In genomic region chr16:4505356-4506153, GRCh38 we compare ENCODE assay signal across 8 cellular contexts. TPM values are rescaled to one million over a fixed set of nuclear protein-coding genes. Genes with fewer than 3 reads are reported as not detected.
DNase-seq lines count a peak whose midpoint lies in the region; ATAC-seq and TF ChIP-seq lines count a peak whose summit lies in the region.

No MANE protein-coding gene starts in this region.

- H3F3A ChIP-seq in PC-9 (ENCODE audit: insufficient read depth, low read depth), result peaks cover 10% of the 10 kb centered on the region

- H3K36me3 Mint-ChIP-seq in IgD-negative memory B cell, result no peaks in the 10 kb centered on the region
- peaks cover 24% of the 10 kb centered on the region for H3K36me3 Mint-ChIP-seq in stimulated activated naive CD8-positive, alpha-beta T cell treated with anti-CD3 and anti-CD28 coated beads, Interleukin-15, Interleukin-2, amounts not matched to agents 100 ng/mL and 50 ng/mL, for 24 hours (ENCODE audit: low read depth)

- H3K4me3 ChIP-seq in liver (ENCODE audit: low read depth in 1 of 3, low read length in 3 of 3) (no peak overlapping the region), PC-9 (no peak overlapping the region)

- H4K20me1 ChIP-seq in PC-9 (ENCODE audit: insufficient read depth), result no peaks in the 10 kb centered on the region

- no TSS peak for BruUV-seq in PC-9 (replicated peaks; lab: Mats Ljungman, UMichigan)

- H3K9me3 ChIP-seq in liver (ENCODE audit: control insufficient read depth in 4 of 4, low read length in 3 of 4), result no peaks in the 10 kb centered on the region
- no peaks in the 10 kb centered on the region for H3K9me3 ChIP-seq in PC-9 (ENCODE audit: insufficient read depth, low read depth)

- no peak overlapping the region for H3K9ac ChIP-seq in liver (ENCODE audit: low read depth in 1 of 2, low read length in 2 of 2)

- peaks cover 30 to 35% (median 35%) of the 10 kb centered on the region in 3 donors for H3K4me1 Mint-ChIP-seq in IgD-negative memory B cell
- H3K4me1 Mint-ChIP-seq in stimulated activated naive CD8-positive, alpha-beta T cell treated with anti-CD3 and anti-CD28 coated beads, Interleukin-15, Interleukin-2, amounts not matched to agents 100 ng/mL and 50 ng/mL, for 24 hours (ENCODE audit: low read depth), result peaks cover 57% of the 10 kb centered on the region

- peaks cover 10% of the 10 kb centered on the region for H3K79me2 ChIP-seq in PC-9 (ENCODE audit: low read depth)

- TF ChIP-seq CTCF in liver (IDR thresholded peaks at IDR 0.05; ENCODE audit: low read depth, low read length, missing input control), result no peak
- no peak for TF ChIP-seq CTCF in PC-9 (conservative IDR thresholded peaks at IDR 0.05)

- intact Hi-C loops in PC-9 (cut with micrococcal nuclease; ENCODE audit: unreplicated experiment), result loop anchor here (1.0 to 10.0 kb wide), 2 partner anchors 80 to 589 kb away; partner anchors contain the start of gene EEF2KMT

- no peak for TF ChIP-seq RAD21 in liver (IDR thresholded peaks at IDR 0.05)

- DNase-seq in activated CD8-positive, alpha-beta memory T cell treated with anti-CD3 and anti-CD28 coated beads for 48 hours (ENCODE audit: low read depth in 2 of 3, low spot score in 2 of 3), result peak in 2 of 3 experiments; percentile 40 to 45
- DNase-seq in PC-9 (no peak), NCI-H774 (lab: John Stamatoyannopoulos, UW) (no peak), cortex of kidney (lab: John Stamatoyannopoulos, UW) (no peak)

- peak; percentile 70 for ATAC-seq in GM19397 (IDR thresholded peaks at IDR 0.05; ENCODE audit: unreplicated experiment)

- 80% methylated on average over 13 of the region's 13 CpGs for WGBS in liver

- H3K36me3 ChIP-seq in liver (ENCODE audit: control insufficient read depth in 4 of 4, insufficient read depth in 3 of 4, low read depth in 1 of 4, low read length in 3 of 4), result peaks cover 15 to 28% (median 23%) of the 10 kb centered on the region in 4 donors
- no peaks in the 10 kb centered on the region for H3K36me3 ChIP-seq in PC-9 (ENCODE audit: low read depth)

- peak overlapping the region; percentile 95 to 99 (median 95) for H3K27ac Mint-ChIP-seq in IgD-negative memory B cell
- H3K27ac Mint-ChIP-seq in stimulated activated naive CD8-positive, alpha-beta T cell treated with anti-CD3 and anti-CD28 coated beads, Interleukin-15, Interleukin-2, amounts not matched to agents 100 ng/mL and 50 ng/mL, for 24 hours, result peak overlapping the region; percentile 73

- POLR2A ChIA-PET in PC-9 (lab: Charles Lee; ENCODE audit: unreplicated experiment), result interaction anchor here (0.6 to 0.7 kb wide), 3 partner anchors 26 to 290 kb away, joined by 3 to 9 read pairs (median 4); no protein-coding TSS in a partner anchor

- CTCF ChIA-PET in PC-9 (lab: Charles Lee), result interaction anchor here (0.6 to 1.1 kb wide), 4 partner anchors 29 to 863 kb away, joined by 3 to 4 read pairs (median 3); partner anchors contain the start of gene HMOX2

- no peaks in the 10 kb centered on the region for H3K9me2 ChIP-seq in PC-9 (ENCODE audit: insufficient read depth)

- peaks cover 3 to 16% (median 9%) of the 10 kb centered on the region in 4 donors for H3K4me1 ChIP-seq in liver (ENCODE audit: control insufficient read depth in 4 of 4, insufficient read depth in 4 of 4, low read length in 3 of 4)
- peaks cover 10% of the 10 kb centered on the region for H3K4me1 ChIP-seq in PC-9 (replicated peaks; ENCODE audit: insufficient read depth)

- H3K4me3 Mint-ChIP-seq in IgD-negative memory B cell, result peak overlapping the region; percentile 49 to 88 (median 60)
- H3K4me3 Mint-ChIP-seq in stimulated activated naive CD8-positive, alpha-beta T cell treated with anti-CD3 and anti-CD28 coated beads, Interleukin-15, Interleukin-2, amounts not matched to agents 100 ng/mL and 50 ng/mL, for 24 hours, result peak overlapping the region; percentile 58

- no peaks in the 10 kb centered on the region for H3K27me3 Mint-ChIP-seq in IgD-negative memory B cell
- no peaks in the 10 kb centered on the region for H3K27me3 Mint-ChIP-seq in stimulated activated naive CD8-positive, alpha-beta T cell treated with anti-CD3 and anti-CD28 coated beads, Interleukin-15, Interleukin-2, amounts not matched to agents 100 ng/mL and 50 ng/mL, for 24 hours

- H3K27me3 ChIP-seq in liver (ENCODE audit: control insufficient read depth in 4 of 4, insufficient read depth in 4 of 4, low read length in 3 of 4) (no peaks in the 10 kb centered on the region), PC-9 (ENCODE audit: insufficient read depth, low read depth) (no peaks in the 10 kb centered on the region)

- H3K4me2 ChIP-seq in PC-9, result no peak overlapping the region

- H3K27ac ChIP-seq in liver (ENCODE audit: low read depth in 1 of 2, low read length in 2 of 2), result peak overlapping the region; percentile 26 to 39
- H3K27ac ChIP-seq in PC-9, result no peak overlapping the region

- no peak overlapping the region for H2AFZ ChIP-seq in PC-9

- no peaks in the 10 kb centered on the region for H3K9me3 Mint-ChIP-seq in IgD-negative memory B cell
- no peaks in the 10 kb centered on the region for H3K9me3 Mint-ChIP-seq in stimulated activated naive CD8-positive, alpha-beta T cell treated with anti-CD3 and anti-CD28 coated beads, Interleukin-15, Interleukin-2, amounts not matched to agents 100 ng/mL and 50 ng/mL, for 24 hours

TF ChIP-seq in liver, 16 proteins besides CTCF, POLR2A, EP300 and RAD21:
- TF ChIP-seq EGR1 (IDR thresholded peaks at IDR 0.05; ENCODE audit: low read depth in 2 of 2), result no peak
- TF ChIP-seq, protein P1, sequence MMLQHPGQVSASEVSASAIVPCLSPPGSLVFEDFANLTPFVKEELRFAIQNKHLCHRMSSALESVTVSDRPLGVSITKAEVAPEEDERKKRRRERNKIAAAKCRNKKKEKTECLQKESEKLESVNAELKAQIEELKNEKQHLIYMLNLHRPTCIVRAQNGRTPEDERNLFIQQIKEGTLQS (IDR thresholded peaks at IDR 0.05), result no peak
- no peak for TF ChIP-seq HNF4G (IDR thresholded peaks at IDR 0.05)
- TF ChIP-seq MAX (IDR thresholded peaks at IDR 0.05), result no peak
- TF ChIP-seq REST (IDR thresholded peaks at IDR 0.05), result no peak
- TF ChIP-seq YY1 (IDR thresholded peaks at IDR 0.05), result no peak
- TF ChIP-seq TAF1 (conservative IDR thresholded peaks at IDR 0.05), result no peak
- TF ChIP-seq JUND (IDR thresholded peaks at IDR 0.05), result no peak
- no peak for TF ChIP-seq SP1 (IDR thresholded peaks at IDR 0.05)

RNA-seq across cellular contexts. Expression of gene HMOX2, which starts 29.4 kb away (rescaled TPM):
- polyA plus RNA-seq in IgD-negative memory B cell (75.9 TPM), liver (10 to 100 TPM; 77.3 to 81.5 TPM)
- total RNA-seq in liver (10 to 100 TPM; 11.4 to 45.7 TPM), PC-9 (2021) (68.1 and 69.5 TPM in 2 replicates)

RNA-seq across cellular contexts. Expression of gene NMRAL1, which starts 31.1 kb away (rescaled TPM):
- polyA plus RNA-seq in IgD-negative memory B cell, result 45.3 TPM
- 10 to 100 TPM; 20.1 to 21.8 TPM for total RNA-seq in liver
- polyA plus RNA-seq in liver, result 10 to 100 TPM; 34.8 to 45.4 TPM
- 118 and 141 TPM in 2 replicates for total RNA-seq in PC-9 (2021)

RNA-seq across cellular contexts. Expression of gene CDIP1, which starts 33.0 kb away (rescaled TPM):
- polyA plus RNA-seq in IgD-negative memory B cell, result 28.5 TPM
- total RNA-seq in liver, result 1 to 10 TPM; 4.4 to 8.4 TPM
- polyA plus RNA-seq in liver, result 10 to 100 TPM; 15.7 to 18.6 TPM
- total RNA-seq in PC-9 (2021), result 10.7 and 18.4 TPM in 2 replicates

RNA-seq across cellular contexts. Expression of gene C16orf96, which starts 50.6 kb away (rescaled TPM):
- polyA plus RNA-seq in IgD-negative memory B cell (0.05 TPM), liver (under 1 TPM; 0.06 to 0.07 TPM)
- total RNA-seq in liver (under 1 TPM; 0.09 to 0.25 TPM), PC-9 (2021) (0.13 and 0.15 TPM in 2 replicates)

Comparison
In these comparisons a context has a peak if more than half of its experiments do, and no peak if none do; other contexts are left out.
1. DNase-seq: peak in activated CD8-positive, alpha-beta memory T cell treated with anti-CD3 and anti-CD28 coated beads for 48 hours (2 of 3); none in PC-9 (0 of 2), NCI-H774 (single experiment) and cortex of kidney (single experiment).